ENCODE assay signal across 8 cellular contexts in the genomic region with DNA sequence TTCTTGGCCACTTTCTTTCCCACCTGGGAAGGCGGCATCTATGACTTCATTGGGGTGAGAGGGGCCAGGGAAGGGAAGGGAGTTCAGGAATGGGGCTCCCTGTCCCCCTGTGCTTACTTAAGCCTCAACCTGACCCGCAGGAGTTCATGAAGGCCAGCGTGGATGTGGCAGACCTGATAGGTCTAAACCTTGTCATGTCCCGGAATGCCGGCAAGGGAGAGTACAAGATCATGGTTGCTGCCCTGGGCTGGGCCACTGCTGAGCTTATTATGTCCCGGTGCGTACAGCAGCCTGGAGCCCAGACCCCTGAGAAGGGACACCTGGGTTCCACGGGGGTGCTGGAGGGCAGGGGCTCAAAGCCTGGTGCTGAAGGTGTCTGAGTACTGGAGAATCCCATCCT. TPM values are rescaled to one million over a fixed set of nuclear protein-coding genes. Genes with fewer than 3 reads are reported as not detected.
DNase-seq lines count a peak whose midpoint lies in the region; ATAC-seq and TF ChIP-seq lines count a peak whose summit lies in the region.
"Had no signal": no experiment of that assay in that cellular context is flagged by ENCODE, and none has a peak within 500 bp of the region (broad histone marks: within the 10 kb centered on the region; RNA-seq: fewer than 3 reads in every experiment).

No MANE protein-coding gene starts in this region.

- TF ChIP-seq CTCF in HCT116 (IDR thresholded peaks at IDR 0.05 in 2 of 3, conservative IDR thresholded peaks at IDR 0.05 in 1 of 3; ENCODE audit: borderline replicate concordance in 1 of 3, insufficient read depth in 1 of 3, low read depth in 2 of 3, low read length in 2 of 3) (no peak), VCaP (conservative IDR thresholded peaks at IDR 0.05) (no peak), fibroblast of villous mesenchyme (IDR thresholded peaks at IDR 0.05; ENCODE audit: insufficient read depth, low read depth, low read length) (no peak)

- H3K9me3 Mint-ChIP-seq in stimulated activated effector memory CD8-positive, alpha-beta T cell treated with anti-CD3 and anti-CD28 coated beads, Interleukin-12 subunit alpha, Interleukin-12 subunit beta, amount 100 ng/mL, for 72 hours = no peaks in the 10 kb centered on the region

- H3K9me3 ChIP-seq in HCT116 (ENCODE audit: control insufficient read depth in 1 of 2, insufficient read depth in 1 of 2, low read depth in 1 of 2, low read length in 2 of 2) = no peaks in the 10 kb centered on the region

- H4K20me1 ChIP-seq in HCT116 (ENCODE audit: insufficient read depth) = no peaks in the 10 kb centered on the region

- intact Hi-C loops in HCT116 (cut with micrococcal nuclease) = loop anchor here (10.0 kb wide), 1 partner anchor 388 kb away; the partner anchor contains the start of gene LRFN3

- peaks cover 51% of the 10 kb centered on the region for H3K36me3 Mint-ChIP-seq in stimulated activated effector memory CD8-positive, alpha-beta T cell treated with anti-CD3 and anti-CD28 coated beads, Interleukin-12 subunit alpha, Interleukin-12 subunit beta, amount 100 ng/mL, for 72 hours

- H2AFZ ChIP-seq in HCT116 (ENCODE audit: low read depth, low read length, poor library complexity, severe bottlenecking) = no peak overlapping the region

- H3K27ac ChIP-seq in HCT116 (ENCODE audit: low read depth, low read length) (peak overlapping the region; percentile 89), VCaP (peak overlapping the region; percentile 84)

- H3K4me2 ChIP-seq in HCT116 (ENCODE audit: low read length) = peak overlapping the region; percentile 98

- peak overlapping the region; percentile 100 for H3K9ac ChIP-seq in HCT116 (ENCODE audit: low read length)

- BruUV-seq in HCT116 (replicated peaks; lab: Mats Ljungman, UMichigan) = no TSS peak

- no peak for TF ChIP-seq RAD21 in HCT116 (IDR thresholded peaks at IDR 0.05; ENCODE audit: low read depth)

- H3K79me2 ChIP-seq in HCT116 (ENCODE audit: insufficient read depth, low read length) = peaks cover 56% of the 10 kb centered on the region

- peaks cover 9 to 22% of the 10 kb centered on the region in 2 experiments for H3K4me1 ChIP-seq in HCT116 (ENCODE audit: control insufficient read depth in 1 of 2, insufficient read depth in 2 of 2, low read length in 2 of 2)

- H3K4me3 Mint-ChIP-seq in stimulated activated effector memory CD8-positive, alpha-beta T cell treated with anti-CD3 and anti-CD28 coated beads, Interleukin-12 subunit alpha, Interleukin-12 subunit beta, amount 100 ng/mL, for 72 hours = peak overlapping the region; percentile 92

- ATAC-seq in HCT116 = no peak
- no peak for ATAC-seq in stimulated activated effector memory CD8-positive, alpha-beta T cell treated with anti-CD3 and anti-CD28 coated beads, Interleukin-12 subunit alpha, Interleukin-12 subunit beta, amount 100 ng/mL, for 72 hours
- no peak for ATAC-seq in HG02623 (IDR thresholded peaks at IDR 0.05; ENCODE audit: unreplicated experiment)

- H3K4me3 ChIP-seq in HCT116 (replicated peaks in 1 of 2; ENCODE audit: low read depth in 1 of 2, low read length in 2 of 2) = peak overlapping the region; percentile 69 to 100
- H3K4me3 ChIP-seq in fibroblast of villous mesenchyme (ENCODE audit: low read depth, low read length) = peak overlapping the region; percentile 80

- RAD21 ChIA-PET in HCT116 (lab: Charles Lee; ENCODE audit: low non-redundant PET in 1 of 2, low total read pairs in 2 of 2, uncharacterized antibody in 2 of 2, unreplicated experiment in 2 of 2) = interaction anchor here in 1 of 2 experiments (0.6 kb wide), 1 partner anchor 274 kb away, joined by 5 read pairs; no protein-coding TSS in a partner anchor

- CTCF ChIA-PET in HCT116 (lab: Charles Lee) = no interaction called here

- POLR2A ChIA-PET in HCT116 (lab: Charles Lee) = no interaction called here

- H3K4me1 Mint-ChIP-seq in stimulated activated effector memory CD8-positive, alpha-beta T cell treated with anti-CD3 and anti-CD28 coated beads, Interleukin-12 subunit alpha, Interleukin-12 subunit beta, amount 100 ng/mL, for 72 hours = peaks cover 44% of the 10 kb centered on the region

- DNase-seq in HCT116 (ENCODE audit: low read depth, low spot score) (no peak), fibroblast of villous mesenchyme (ENCODE audit: low read depth) (no peak), COLO668 (lab: John Stamatoyannopoulos, UW; ENCODE audit: unreplicated experiment) (no peak), NCI-H774 (lab: John Stamatoyannopoulos, UW) (no peak)
- DNase-seq in stimulated activated effector memory CD8-positive, alpha-beta T cell treated with anti-CD3 and anti-CD28 coated beads, Interleukin-12 subunit alpha, Interleukin-12 subunit beta, amount 100 ng/mL, for 72 hours (ENCODE audit: low spot score in 2 of 2) = no peak

- no peak for TF ChIP-seq POLR2A in HCT116 (IDR thresholded peaks at IDR 0.05; ENCODE audit: borderline replicate concordance, extremely low read depth, insufficient read depth, insufficient read length)

- no peaks in the 10 kb centered on the region for H3K27me3 ChIP-seq in HCT116 (ENCODE audit: insufficient read depth, low read length)

- no peaks in the 10 kb centered on the region for H3K9me2 ChIP-seq in HCT116 (ENCODE audit: insufficient read depth)

- H3K27ac Mint-ChIP-seq in stimulated activated effector memory CD8-positive, alpha-beta T cell treated with anti-CD3 and anti-CD28 coated beads, Interleukin-12 subunit alpha, Interleukin-12 subunit beta, amount 100 ng/mL, for 72 hours = peak overlapping the region; percentile 94

- peaks cover 7 to 36% of the 10 kb centered on the region in 2 experiments; a peak in 2 of 4 replicates for H3K36me3 ChIP-seq in HCT116 (ENCODE audit: control insufficient read depth in 1 of 2, insufficient read depth in 2 of 2, low read length in 2 of 2)

TF ChIP-seq in HCT116, 20 proteins besides CTCF, POLR2A, EP300 and RAD21 (continues in another document):
- TF ChIP-seq ELF1 (IDR thresholded peaks at IDR 0.05; ENCODE audit: borderline replicate concordance, low read depth) = no peak
- no peak for TF ChIP-seq SP1 (IDR thresholded peaks at IDR 0.05; ENCODE audit: low read depth)
- TF ChIP-seq, protein P1, sequence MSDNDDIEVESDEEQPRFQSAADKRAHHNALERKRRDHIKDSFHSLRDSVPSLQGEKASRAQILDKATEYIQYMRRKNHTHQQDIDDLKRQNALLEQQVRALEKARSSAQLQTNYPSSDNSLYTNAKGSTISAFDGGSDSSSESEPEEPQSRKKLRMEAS (IDR thresholded peaks at IDR 0.05) = no peak
- TF ChIP-seq EZH2 (IDR thresholded peaks at IDR 0.05) = no peak
- TF ChIP-seq ZFX (IDR thresholded peaks at IDR 0.05) = no peak
- TF ChIP-seq POLR2AphosphoS5 (IDR thresholded peaks at IDR 0.05; ENCODE audit: low read depth, low read length) = no peak
- TF ChIP-seq FOSL1 (IDR thresholded peaks at IDR 0.05; ENCODE audit: low read depth) = no peak
- no peak for TF ChIP-seq EGR1 (IDR thresholded peaks at IDR 0.05; ENCODE audit: low read depth)
- no peak for TF ChIP-seq EZH2phosphoT487 (IDR thresholded peaks at IDR 0.05; ENCODE audit: borderline replicate concordance)
- TF ChIP-seq JUND (IDR thresholded peaks at IDR 0.05) = no peak
- no peak for TF ChIP-seq ZNF274 (IDR thresholded peaks at IDR 0.05; ENCODE audit: low read depth, low read length)
- TF ChIP-seq TCF7L2 (IDR thresholded peaks at IDR 0.05; ENCODE audit: borderline replicate concordance, extremely low read depth, insufficient read depth, insufficient read length) = no peak
- no peak for TF ChIP-seq ATF3 (IDR thresholded peaks at IDR 0.05)
- TF ChIP-seq REST (IDR thresholded peaks at IDR 0.05; ENCODE audit: low read depth) = no peak
- no peak for TF ChIP-seq CEBPB (IDR thresholded peaks at IDR 0.05; ENCODE audit: low read depth)
- TF ChIP-seq YY1 (IDR thresholded peaks at IDR 0.05; ENCODE audit: extremely low read depth, insufficient replicate concordance, low read depth, low read length) = no peak
- no peak for TF ChIP-seq SRF (IDR thresholded peaks at IDR 0.05; ENCODE audit: low read depth)

RNA-seq across cellular contexts. Expression of gene TMEM147, which starts 1.1 kb away (rescaled TPM):
- total RNA-seq in HCT116 (2021; ENCODE audit: unreplicated experiment) (128 TPM), fibroblast of villous mesenchyme (77.3 and 81.2 TPM in 2 replicates)
- 192 and 211 TPM in 2 replicates for polyA plus RNA-seq in HCT116 (2012)

RNA-seq across cellular contexts. Expression of gene GAPDHS, which starts 13.3 kb away (rescaled TPM):
- total RNA-seq in HCT116 (2021; ENCODE audit: unreplicated experiment) (not detected), fibroblast of villous mesenchyme (not detected in 2 replicates)
- 0.09 TPM in 1 of 2 replicates, not detected in the other for polyA plus RNA-seq in HCT116 (2012)
- polyA plus RNA-seq: adipose tissue had no signal

RNA-seq across cellular contexts. Expression of gene ATP4A, which starts 16.9 kb away (rescaled TPM):
- total RNA-seq in HCT116 (2021; ENCODE audit: unreplicated experiment) (0.27 TPM), fibroblast of villous mesenchyme (not detected in 2 replicates)
- polyA plus RNA-seq in HCT116 (2012) = 0.30 TPM in 2 replicates

RNA-seq across cellular contexts. Expression of gene SBSN, which starts 18.4 kb away (rescaled TPM):
- total RNA-seq in HCT116 (2021; ENCODE audit: unreplicated experiment) = 0.66 TPM
- 0.17 and 0.23 TPM in 2 replicates for polyA plus RNA-seq in HCT116 (2012)
- under 0.01 TPM in 1 of 2 replicates, not detected in the other for total RNA-seq in fibroblast of villous mesenchyme

RNA-seq across cellular contexts. Expression of gene DMKN, which starts 33.1 kb away (rescaled TPM):
- 246 TPM for total RNA-seq in HCT116 (2021; ENCODE audit: unreplicated experiment)
- 256 and 297 TPM in 2 replicates for polyA plus RNA-seq in HCT116 (2012)
- total RNA-seq in fibroblast of villous mesenchyme = 0.97 and 2.2 TPM in 2 replicates
